In the genomic region with DNA sequence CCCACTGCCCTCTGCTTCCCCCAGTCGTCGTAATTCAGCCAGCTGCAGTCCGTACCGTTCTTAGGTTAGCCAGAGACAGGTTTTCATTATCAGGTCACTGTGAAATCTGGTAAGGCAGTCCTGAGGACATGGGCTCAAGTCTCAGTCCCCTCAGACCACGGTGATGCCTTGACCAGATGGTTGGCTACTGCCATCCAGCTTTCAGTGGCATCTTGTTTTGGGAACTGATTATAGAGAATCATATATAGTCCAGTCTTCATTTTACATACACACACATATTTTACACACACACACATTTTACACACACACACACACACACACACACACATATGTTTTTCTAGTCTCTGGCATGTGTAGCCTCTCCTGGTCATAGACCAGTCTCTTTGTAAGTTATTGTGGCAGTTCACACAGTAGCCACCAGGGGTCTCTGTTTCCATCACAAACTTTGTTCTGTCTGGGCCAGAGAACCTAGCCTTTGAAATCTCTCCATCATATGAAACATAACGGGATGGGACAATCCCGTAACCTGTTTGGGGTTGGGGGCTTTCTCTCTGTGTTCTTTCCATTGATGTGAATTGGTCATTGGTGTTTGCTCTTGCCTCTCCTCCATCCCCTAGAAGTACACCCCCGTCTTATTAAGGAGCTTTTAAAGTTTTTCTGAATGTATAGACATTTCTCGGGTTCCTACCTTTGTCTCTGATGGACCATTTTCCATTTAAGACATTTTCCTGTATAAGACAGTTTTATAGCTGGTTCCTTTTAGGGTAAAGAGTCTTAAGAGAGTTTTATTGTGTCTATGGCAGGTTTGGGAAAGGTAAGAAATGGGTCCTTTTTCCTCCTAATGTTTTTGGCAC, we compare ENCODE assay signal across 8 cellular contexts. TPM values are rescaled to one million over a fixed set of nuclear protein-coding genes. Genes with fewer than 3 reads are reported as not detected.
DNase-seq lines count a peak whose midpoint lies in the region; TF ChIP-seq lines count a peak whose summit lies in the region.

No MANE protein-coding gene starts in this region.

- H3K4me3 Mint-ChIP-seq in activated T-helper 2 cell treated with anti-CD3 and anti-CD28 coated beads, Interferon-gamma antibody, Interleukin-2, Interleukin-4, amounts not matched to agents 10 μg/mL and 5 μg/mL and 100 μg/mL, durations not matched to agents 14 hours and 24 hours and 36 hours (ENCODE audit: low read depth): no peak overlapping the region
- H3K4me3 Mint-ChIP-seq in osteocyte (ENCODE audit: unreplicated experiment): no peak overlapping the region

- TF ChIP-seq CTCF in GM12875 (IDR thresholded peaks at IDR 0.05; ENCODE audit: borderline replicate concordance, insufficient read depth, low read depth, low read length): peak; percentile 75
- TF ChIP-seq CTCF in fibroblast of villous mesenchyme (IDR thresholded peaks at IDR 0.05; ENCODE audit: insufficient read depth, low read depth, low read length): peak; percentile 92
- peak; percentile 83 for TF ChIP-seq CTCF in osteocyte (IDR thresholded peaks at IDR 0.05)

- no peaks in the 10 kb centered on the region for H3K9me3 Mint-ChIP-seq in activated T-helper 2 cell treated with anti-CD3 and anti-CD28 coated beads, Interferon-gamma antibody, Interleukin-2, Interleukin-4, amounts not matched to agents 10 μg/mL and 5 μg/mL and 100 μg/mL, durations not matched to agents 14 hours and 24 hours and 36 hours
- no peaks in the 10 kb centered on the region for H3K9me3 Mint-ChIP-seq in osteocyte (ENCODE audit: unreplicated experiment)

- no peak overlapping the region for H3K27ac Mint-ChIP-seq in activated T-helper 2 cell treated with anti-CD3 and anti-CD28 coated beads, Interferon-gamma antibody, Interleukin-2, Interleukin-4, amounts not matched to agents 10 μg/mL and 5 μg/mL and 100 μg/mL, durations not matched to agents 14 hours and 24 hours and 36 hours
- H3K27ac Mint-ChIP-seq in osteocyte (ENCODE audit: unreplicated experiment): no peak overlapping the region

- peak; percentile 54 for DNase-seq in 8988T
- peak; percentile 68 for DNase-seq in LHCN-M2 (ENCODE audit: low read depth)
- peak; percentile 32 to 47 for DNase-seq in SHP77 (lab: John Stamatoyannopoulos, UW)
- peak; percentile 60 for DNase-seq in activated T-helper 2 cell treated with anti-CD3 and anti-CD28 coated beads, Interferon-gamma antibody, Interleukin-2, Interleukin-4, amounts not matched to agents 10 μg/mL and 5 μg/mL and 100 μg/mL, durations not matched to agents 14 hours and 24 hours and 36 hours (ENCODE audit: low spot score)
- peak; percentile 72 for DNase-seq in fibroblast of villous mesenchyme (ENCODE audit: low read depth)
- no peak for DNase-seq in osteocyte (ENCODE audit: extremely low spot score, unreplicated experiment)
- DNase-seq in ureter (ENCODE audit: low spot score): peak; percentile 82

- intact Hi-C loops in activated T-helper 2 cell treated with anti-CD3 and anti-CD28 coated beads, Interferon-gamma antibody, Interleukin-2, Interleukin-4, amounts not matched to agents 10 μg/mL and 5 μg/mL and 100 μg/mL, durations not matched to agents 14 hours and 24 hours and 36 hours (cut with micrococcal nuclease): no loop called here

- H3K4me1 Mint-ChIP-seq in activated T-helper 2 cell treated with anti-CD3 and anti-CD28 coated beads, Interferon-gamma antibody, Interleukin-2, Interleukin-4, amounts not matched to agents 10 μg/mL and 5 μg/mL and 100 μg/mL, durations not matched to agents 14 hours and 24 hours and 36 hours (ENCODE audit: low read depth): peaks cover 40% of the 10 kb centered on the region
- H3K4me1 Mint-ChIP-seq in osteocyte (ENCODE audit: unreplicated experiment): peaks cover 12% of the 10 kb centered on the region

- no peaks in the 10 kb centered on the region for H3K27me3 Mint-ChIP-seq in activated T-helper 2 cell treated with anti-CD3 and anti-CD28 coated beads, Interferon-gamma antibody, Interleukin-2, Interleukin-4, amounts not matched to agents 10 μg/mL and 5 μg/mL and 100 μg/mL, durations not matched to agents 14 hours and 24 hours and 36 hours (ENCODE audit: low read depth)
- no peaks in the 10 kb centered on the region for H3K27me3 Mint-ChIP-seq in osteocyte (ENCODE audit: unreplicated experiment)

- peaks cover 45% of the 10 kb centered on the region for H3K36me3 Mint-ChIP-seq in activated T-helper 2 cell treated with anti-CD3 and anti-CD28 coated beads, Interferon-gamma antibody, Interleukin-2, Interleukin-4, amounts not matched to agents 10 μg/mL and 5 μg/mL and 100 μg/mL, durations not matched to agents 14 hours and 24 hours and 36 hours (ENCODE audit: low read depth)
- peaks cover 20% of the 10 kb centered on the region for H3K36me3 Mint-ChIP-seq in osteocyte (ENCODE audit: unreplicated experiment)

- no peak overlapping the region for H3K4me3 ChIP-seq in GM12875 (ENCODE audit: low read depth, low read length)
- no peak overlapping the region for H3K4me3 ChIP-seq in fibroblast of villous mesenchyme (ENCODE audit: low read depth, low read length)

RNA-seq across cellular contexts. Expression of a gene that starts 8.4 kb away (rescaled TPM):
- total RNA-seq in LHCN-M2 (2014; rRNA removed): 9.2 and 10.7 TPM in 2 replicates
- polyA plus RNA-seq in LHCN-M2 (2012): 11.1 TPM
- 33.8 and 33.9 TPM in 2 replicates for total RNA-seq in activated T-helper 2 cell treated with anti-CD3 and anti-CD28 coated beads, Interferon-gamma antibody, Interleukin-2, Interleukin-4, amounts not matched to agents 10 μg/mL and 5 μg/mL and 100 μg/mL, durations not matched to agents 14 hours and 24 hours and 36 hours
- total RNA-seq in fibroblast of villous mesenchyme: 23.7 and 25.8 TPM in 2 replicates
- 7.5 and 8.5 TPM in 2 replicates for total RNA-seq in osteocyte
- total RNA-seq in ureter: 12.5 TPM

RNA-seq across cellular contexts. Expression of a gene that starts 45.5 kb away (rescaled TPM):
- total RNA-seq in LHCN-M2 (2014; rRNA removed) (0.19 and 0.63 TPM in 2 replicates), fibroblast of villous mesenchyme (0.86 and 1.6 TPM in 2 replicates), osteocyte (0.34 TPM in 1 of 2 replicates, not detected in the other), ureter (35.5 TPM)
- 0.75 TPM for polyA plus RNA-seq in LHCN-M2 (2012)
- 180 and 182 TPM in 2 replicates for total RNA-seq in activated T-helper 2 cell treated with anti-CD3 and anti-CD28 coated beads, Interferon-gamma antibody, Interleukin-2, Interleukin-4, amounts not matched to agents 10 μg/mL and 5 μg/mL and 100 μg/mL, durations not matched to agents 14 hours and 24 hours and 36 hours

Comparison
In these comparisons a context has a peak if more than half of its experiments do, and no peak if none do; other contexts are left out.
1. RNA of a gene that starts 45.5 kb away (total RNA-seq): 180 to 182 TPM in activated T-helper 2 cell treated with anti-CD3 and anti-CD28 coated beads, Interferon-gamma antibody, Interleukin-2, Interleukin-4, amounts not matched to agents 10 μg/mL and 5 μg/mL and 100 μg/mL, durations not matched to agents 14 hours and 24 hours and 36 hours and 35.5 TPM in ureter (single experiment); 0.86 to 1.6 TPM in fibroblast of villous mesenchyme, 0.19 to 0.63 TPM in LHCN-M2 and 0.34 TPM in osteocyte; every median in the first group is over 10 times any median in the second.
2. Peak in every context shown above with its lines, with median percentiles within 50 percentile points of each other: CTCF ChIP-seq.